26 cellular contexts compared by ENCODE assay signal in the genomic region with DNA sequence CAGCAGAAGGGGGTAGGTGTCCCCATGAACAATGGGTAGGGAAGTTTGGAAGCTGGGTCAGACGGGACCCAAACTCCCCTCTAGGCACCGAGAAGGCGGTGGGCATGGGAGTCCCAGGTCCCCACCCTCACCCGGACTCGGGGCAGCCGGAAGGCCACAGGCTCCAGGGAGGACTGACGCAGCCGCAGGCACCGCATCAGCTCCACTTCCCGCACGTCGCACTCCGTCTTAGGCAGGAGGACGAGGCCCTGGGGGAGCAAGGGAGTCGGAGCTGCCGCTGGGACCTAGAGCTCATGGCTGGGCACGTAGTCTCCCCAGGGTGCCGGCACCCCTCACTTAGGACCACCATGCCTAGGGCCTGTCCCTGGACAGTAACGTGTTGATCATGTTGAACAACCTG. TPM values are rescaled to one million over a fixed set of nuclear protein-coding genes. Genes with fewer than 3 reads are reported as not detected.
A peak's percentile ranks its signal among the peaks of the same experiment; 100 is the strongest.
DNase-seq lines count a peak whose midpoint lies in the region; ATAC-seq, FAIRE-seq and TF ChIP-seq lines count a peak whose summit lies in the region.
"Had no signal": no experiment of that assay in that cellular context is flagged by ENCODE, and none has a peak within 500 bp of the region (broad histone marks: within the 10 kb centered on the region; RNA-seq: fewer than 3 reads in every experiment).

No MANE protein-coding gene starts in this region.

- no TSS peak for BruUV-seq in IMR-90 (replicated peaks; lab: Mats Ljungman, UMichigan)
- no TSS peak for BruUV-seq in GM12878 (replicated peaks; lab: Mats Ljungman, UMichigan)

- H2AK9ac ChIP-seq in IMR-90 (replicated peaks; ENCODE audit: low read depth, low read length, poor library complexity) = no peak overlapping the region

- TF ChIP-seq POLR2A in IMR-90 (IDR thresholded peaks at IDR 0.05; ENCODE audit: low read depth, low read length) (no peak), GM12878 (IDR thresholded peaks at IDR 0.05; ENCODE audit: low read depth, low read length) (peak; percentile 49; the same call in 1 of the 2 replicates), spleen (IDR thresholded peaks at IDR 0.05) (no peak)

- H3K36me3 Mint-ChIP-seq in immature natural killer cell = peaks cover 3 to 6% (median 4%) of the 10 kb centered on the region in 3 donors

- SMC1A ChIA-PET in GM12878 (lab: Charles Lee; ENCODE audit: uncharacterized antibody, unreplicated experiment) = interaction anchor here (1.8 kb wide), 1 partner anchor 45 kb away, joined by 11 read pairs; no protein-coding TSS in a partner anchor

- DNase-seq in IMR-90 = no peak
- DNase-seq in GM12878 (ENCODE audit: low read depth, low spot score) = no peak
- DNase-seq in spleen = peak; percentile 73
- no peak for DNase-seq in immature natural killer cell
- no peak for DNase-seq in amniotic stem cell (lab: John Stamatoyannopoulos, UW)
- DNase-seq: AML-193; CD4-positive, alpha-beta memory T cell; COR-L47; DMS53; EL; GDM1; Kasumi-1; NCI-H1105; NCI-H2029; NCI-H446; NCI-H524 treated with DMSO at 0.1 percent for 48 hours; NCI-H774; SK-N-SH; SW 1271 had no signal

- intact Hi-C loops in IMR-90 (cut with micrococcal nuclease) (no loop called here), GM12878 (cut with micrococcal nuclease; ENCODE audit: unreplicated experiment) (loop anchor here (10.0 kb wide), 1 partner anchor 117 kb away; the partner anchor contains the start of genes HMOX2 and NMRAL1), spleen (cut with DNase I; ENCODE audit: low total_unique reads) (loop anchor here (5.0 kb wide), 1 partner anchor 44 kb away; no protein-coding TSS in a partner anchor)

- no peak overlapping the region for H2BK5ac ChIP-seq in IMR-90 (ENCODE audit: low read depth, low read length, poor library complexity, severe bottlenecking)

- H2AK5ac ChIP-seq in IMR-90 (ENCODE audit: low read depth, low read length) = peak overlapping the region; percentile 76; the same call in 1 of the 2 replicates

- H3K27me3 Mint-ChIP-seq in immature natural killer cell (ENCODE audit: low read depth in 3 of 3) = peaks cover 0 to 4% (median 2%) of the 10 kb centered on the region in 3 donors
- H3K27me3 Mint-ChIP-seq: CD4-positive, alpha-beta memory T cell had no signal

- ATAC-seq in IMR-90 (ENCODE audit: low read depth) (no peak), GM12878 (no peak)

- no peaks in the 10 kb centered on the region for H3K79me1 ChIP-seq in IMR-90 (ENCODE audit: low read depth in 1 of 2, low read length in 2 of 2)

- H2BK120ac ChIP-seq in IMR-90 (ENCODE audit: low read depth, low read length) = no peak overlapping the region

- H3K4me3 ChIP-seq in IMR-90 (ENCODE audit: insufficient read depth, low read depth, low read length) = no peak overlapping the region
- no peak overlapping the region for H3K4me3 ChIP-seq in GM12878
- no peak overlapping the region for H3K4me3 ChIP-seq in spleen
- H3K4me3 ChIP-seq: A549; BLaER1 treated with 17β-estradiol and CSF1 and Interleukin-3, amounts not matched to agents 10 nM and 100 nM had no signal

- POLR2A ChIA-PET in IMR-90 (lab: Charles Lee; ENCODE audit: unreplicated experiment) = no interaction called here
- POLR2A ChIA-PET in GM12878 (lab: Charles Lee) = no interaction called here

- no peak for TF ChIP-seq CTCF in IMR-90 (conservative IDR thresholded peaks at IDR 0.05; ENCODE audit: low read depth, low read length)
- no peak for TF ChIP-seq CTCF in GM12878 (IDR thresholded peaks at IDR 0.05 in 2 of 3, conservative IDR thresholded peaks at IDR 0.05 in 1 of 3; ENCODE audit: control insufficient read depth in 2 of 3, extremely low read depth in 1 of 3, insufficient read depth in 1 of 3, low read depth in 3 of 3, low read length in 3 of 3)
- no peak for TF ChIP-seq CTCF in spleen (IDR thresholded peaks at IDR 0.05 in 8 of 11, conservative IDR thresholded peaks at IDR 0.05 in 3 of 11)

- no peak overlapping the region for H2AFZ ChIP-seq in IMR-90 (replicated peaks; ENCODE audit: low read length, poor library complexity)
- no peak overlapping the region for H2AFZ ChIP-seq in GM12878 (ENCODE audit: control insufficient read depth, low read depth, low read length)

- no peak overlapping the region for H3K56ac ChIP-seq in IMR-90 (ENCODE audit: extremely low read depth, insufficient read depth, low read length)

- no peak for FAIRE-seq in GM12878 (lab: Jason Lieb, UNC)
- FAIRE-seq: A549, GM12891, GM19239, H54, RCC 7860 had no signal

- TF ChIP-seq RAD21 in IMR-90 (IDR thresholded peaks at IDR 0.05; ENCODE audit: low read length) = no peak
- no peak for TF ChIP-seq RAD21 in GM12878 (IDR thresholded peaks at IDR 0.05; ENCODE audit: insufficient read depth, low read depth, low read length)

- H3K79me2 ChIP-seq in GM12878 (ENCODE audit: control insufficient read depth, insufficient read depth, low read length) = no peaks in the 10 kb centered on the region

- no peaks in the 10 kb centered on the region for H3K9me3 Mint-ChIP-seq in immature natural killer cell

- no peaks in the 10 kb centered on the region for H3K9me3 ChIP-seq in IMR-90 (ENCODE audit: control insufficient read depth, insufficient read depth, low read length)
- H3K9me3 ChIP-seq in GM12878 (replicated peaks; ENCODE audit: control insufficient read depth, insufficient read depth, low read length) = no peaks in the 10 kb centered on the region
- no peaks in the 10 kb centered on the region for H3K9me3 ChIP-seq in spleen
- H3K9me3 ChIP-seq: A549; BLaER1 treated with 17β-estradiol and CSF1 and Interleukin-3, amounts not matched to agents 10 nM and 100 nM; SK-N-SH had no signal

- H3K4me1 Mint-ChIP-seq in immature natural killer cell = peaks cover 0 to 4% of the 10 kb centered on the region in 2 donors

- no peak overlapping the region for H3K27ac Mint-ChIP-seq in immature natural killer cell

- H3K4me3 Mint-ChIP-seq in immature natural killer cell = no peak overlapping the region
- H3K4me3 Mint-ChIP-seq: CD4-positive, alpha-beta memory T cell had no signal

- H3K4me1 ChIP-seq in IMR-90 (ENCODE audit: control insufficient read depth, insufficient read depth, low read length) (peaks cover 1% of the 10 kb centered on the region; the same call in 1 of the 2 replicates), GM12878 (ENCODE audit: control insufficient read depth, insufficient read depth, low read length) (no peaks in the 10 kb centered on the region), spleen (peaks cover 0 to 13% (median 1%) of the 10 kb centered on the region in 6 donors)

- H3K27me3 ChIP-seq in IMR-90 (ENCODE audit: control insufficient read depth, insufficient read depth, low read length) (no peaks in the 10 kb centered on the region), GM12878 (replicated peaks in 1 of 2; ENCODE audit: control insufficient read depth in 2 of 2, insufficient read depth in 2 of 2, low read length in 1 of 2) (no peaks in the 10 kb centered on the region), spleen (replicated peaks in 1 of 7) (no peaks in the 10 kb centered on the region)
- H3K27me3 ChIP-seq: BLaER1 treated with 17β-estradiol and CSF1 and Interleukin-3, amounts not matched to agents 10 nM and 100 nM had no signal

- H3K27ac ChIP-seq in IMR-90 (ENCODE audit: insufficient read depth, low read length) (no peak overlapping the region), GM12878 (ENCODE audit: control insufficient read depth, insufficient read depth) (no peak overlapping the region), spleen (no peak overlapping the region)
- H3K27ac ChIP-seq: A549; BLaER1 treated with 17β-estradiol and CSF1 and Interleukin-3, amounts not matched to agents 10 nM and 100 nM; HL-60 had no signal

- no peak overlapping the region for H2BK20ac ChIP-seq in IMR-90 (ENCODE audit: low read depth, low read length)

- TF ChIP-seq EP300 in GM12878 (IDR thresholded peaks at IDR 0.05; ENCODE audit: borderline replicate concordance in 1 of 2, control insufficient read depth in 1 of 2, low read depth in 2 of 2, low read length in 2 of 2) = no peak

- no peak overlapping the region for H2BK15ac ChIP-seq in IMR-90 (ENCODE audit: low read depth, low read length)

- dilution Hi-C loops in IMR-90 (cut with HindIII; ENCODE audit: low sequenced_read_pairs, unreplicated experiment) = no loop called here

- no peak overlapping the region for H3K14ac ChIP-seq in IMR-90 (replicated peaks; ENCODE audit: low read depth, low read length)

- no peak overlapping the region for H3K9ac ChIP-seq in IMR-90 (ENCODE audit: low read depth, low read length)
- no peak overlapping the region for H3K9ac ChIP-seq in GM12878 (ENCODE audit: control insufficient read depth, insufficient read depth, low read length)
- H3K9ac ChIP-seq: SK-N-SH had no signal

- CTCF ChIA-PET in IMR-90 (lab: Yijun Ruan, JAX) = interaction anchor here (0.8 kb wide), 1 partner anchor 44 kb away, joined by 4 read pairs; no protein-coding TSS in a partner anchor
- CTCF ChIA-PET in GM12878 (lab: Yijun Ruan, JAX) = interaction anchor here (0.8 to 1.0 kb wide), 3 partner anchors 28 to 52 kb away, joined by 3 to 7 read pairs (median 3); no protein-coding TSS in a partner anchor

- H4K5ac ChIP-seq in IMR-90 (ENCODE audit: low read depth, low read length) = no peak overlapping the region

- no peak overlapping the region for H4K8ac ChIP-seq in IMR-90 (ENCODE audit: low read depth in 2 of 2, low read length in 2 of 2)

- 0 out of 2 replicates have a peak, but pooled peaks cover 5% of the 10 kb centered on the region for H3K9me1 ChIP-seq in IMR-90 (ENCODE audit: insufficient read depth, low read length)

- H3K4ac ChIP-seq in IMR-90 (ENCODE audit: low read depth, low read length) = no peak overlapping the region

- H4K20me1 ChIP-seq in IMR-90 (ENCODE audit: insufficient read depth, low read length) = peaks cover 4% of the 10 kb centered on the region; the same call in 1 of the 2 replicates
- no peaks in the 10 kb centered on the region for H4K20me1 ChIP-seq in GM12878 (ENCODE audit: control insufficient read depth, insufficient read depth)

- RAD21 ChIA-PET in GM12878 (lab: Charles Lee; ENCODE audit: unreplicated experiment) = no interaction called here

- H3K23ac ChIP-seq in IMR-90 (ENCODE audit: low read depth, low read length) = no peak overlapping the region

- no peak overlapping the region for H3K18ac ChIP-seq in IMR-90 (ENCODE audit: low read depth, low read length)

- 96% methylated on average over 13 of the region's 19 CpGs; no CpG with 5 or more reads in 1 of the 2 experiments for WGBS in IMR-90 (ENCODE audit: extremely low coverage in 2 of 2, insufficient read length in 1 of 2), 2 experiments
- WGBS in GM12878 (ENCODE audit: insufficient coverage, insufficient replicate concordance, low lambda C conversion rate, missing lambda C conversion rate) = 98% methylated on average over 19 of the region's 19 CpGs
- WGBS in spleen, 5 donors = 94 to 100% (median 98%) methylated on average over 4 to 19 of the region's 19 CpGs

- no peak overlapping the region for H3K4me2 ChIP-seq in IMR-90 (ENCODE audit: low read depth, low read length)
- no peak overlapping the region for H3K4me2 ChIP-seq in GM12878 (ENCODE audit: control insufficient read depth, insufficient read depth)
- H3K4me2 ChIP-seq: A549; BLaER1 treated with 17β-estradiol and CSF1 and Interleukin-3, amounts not matched to agents 10 nM and 100 nM; SK-N-SH had no signal

- H4K91ac ChIP-seq in IMR-90 (ENCODE audit: insufficient read depth, low read depth, low read length) = no peak overlapping the region

- in situ Hi-C loops in IMR-90 (cut with MboI; ENCODE audit: low sequenced_read_pairs) = no loop called here
- in situ Hi-C loops in GM12878 (cut with MboI) = no loop called here

- H3K36me3 ChIP-seq in IMR-90 (ENCODE audit: control insufficient read depth, insufficient read depth, low read length) (peaks cover 4% of the 10 kb centered on the region; the same call in 1 of the 2 replicates), GM12878 (ENCODE audit: control insufficient read depth in 2 of 2, insufficient read depth in 2 of 2, low read length in 1 of 2) (peaks cover 4 to 23% of the 10 kb centered on the region in 2 experiments; a peak in 3 of 4 replicates), spleen (peaks cover 3 to 99% (median 70%) of the 10 kb centered on the region in 6 donors)

RNA-seq across cellular contexts. Expression of gene PAM16, which starts 7.1 kb away (rescaled TPM):
- 17.9 and 25.6 TPM in 2 replicates for total RNA-seq in IMR-90 (2012; rRNA removed)
- 48.4 and 69.5 TPM in 2 replicates for polyA plus RNA-seq in IMR-90 (2012; rRNA removed)
- 84.0 and 105 TPM in 2 replicates for polyA plus RNA-seq in IMR-90 (2012; cell fraction: cytosol; rRNA removed)
- polyA plus RNA-seq in IMR-90 (2012; cell fraction: nucleus; rRNA removed; ENCODE audit: low replicate concordance) = 70.0 and 101 TPM in 2 replicates
- total RNA-seq in GM12878 (2013; cell fraction: nucleolus; rRNA removed) = 21.2 and 24.9 TPM in 2 replicates
- total RNA-seq in GM12878 (2014; rRNA removed) = 50.2 and 55.4 TPM in 2 replicates
- 17.8 and 18.5 TPM in 2 replicates for total RNA-seq in GM12878 (2014; rRNA removed; fragmentation: Illumina TruSeq; extraction: Trizol)
- total RNA-seq in GM12878 (2021) = 54.9 and 61.6 TPM in 2 replicates
- polyA plus RNA-seq in GM12878 (2011; ENCODE audit: low read depth) = 39.3 TPM
- polyA plus RNA-seq in GM12878 (2011; rRNA removed) = 22.5 and 32.8 TPM in 2 replicates
- polyA plus RNA-seq in GM12878 (2011; cell fraction: cytosol; rRNA removed) = 58.1 and 79.3 TPM in 2 replicates
- 47.2 and 67.5 TPM in 2 replicates for polyA plus RNA-seq in GM12878 (2011; cell fraction: nucleus; rRNA removed)
- polyA plus RNA-seq in GM12878 (2012) = 37.2 and 40.1 TPM in 2 replicates
- polyA plus RNA-seq in GM12878 (2014; fragmentation: Illumina TruSeq; extraction: Trizol) = 8.4 and 20.7 TPM in 2 replicates
- 10 to 100 TPM; 20.8 to 48.1 TPM for polyA plus RNA-seq in GM12878 (2014; fragmentation: Nextera tagmentation; extraction: Ambion mirVana)
- polyA plus RNA-seq in GM12878 (2014; rRNA removed) = 94.3 and 100 TPM in 2 replicates
- polyA plus RNA-seq in GM12878 (2016; fragmentation: Nextera tagmentation; extraction: Ambion mirVana) = 10 to 100 TPM; 72.8 to 78.7 TPM
- polyA minus RNA-seq in GM12878 (2011; rRNA and poly(A)+ RNA removed) = 8.5 and 14.6 TPM in 2 replicates
- 7.2 and 14.3 TPM in 2 replicates for polyA minus RNA-seq in GM12878 (2011; cell fraction: cytosol; rRNA and poly(A)+ RNA removed)
- polyA minus RNA-seq in GM12878 (2011; cell fraction: nucleus; rRNA and poly(A)+ RNA removed) = 5.3 and 10.8 TPM in 2 replicates
- total RNA-seq in spleen = 10 to 100 TPM; 26.7 to 45.9 (median 30.1) TPM
- polyA plus RNA-seq in spleen = 10 to 100 TPM; 65.5 to 88.8 (median 84.8) TPM
- 10 to 100 TPM; 32.9 to 61.6 (median 36.3) TPM for polyA plus RNA-seq in immature natural killer cell

RNA-seq across cellular contexts. Expression of gene VASN, which starts 13.4 kb away (rescaled TPM):
- total RNA-seq in IMR-90 (2012; rRNA removed) = 9.3 and 10.3 TPM in 2 replicates
- 83.8 and 87.2 TPM in 2 replicates for polyA plus RNA-seq in IMR-90 (2012; rRNA removed)
- 83.6 and 183 TPM in 2 replicates for polyA plus RNA-seq in IMR-90 (2012; cell fraction: cytosol; rRNA removed)
- polyA plus RNA-seq in IMR-90 (2012; cell fraction: nucleus; rRNA removed; ENCODE audit: low replicate concordance) = 42.8 and 134 TPM in 2 replicates
- not detected in 2 replicates for total RNA-seq in GM12878 (2013; cell fraction: nucleolus; rRNA removed)
- not detected in 2 replicates for total RNA-seq in GM12878 (2014; rRNA removed)
- not detected in 2 replicates for total RNA-seq in GM12878 (2014; rRNA removed; fragmentation: Illumina TruSeq; extraction: Trizol)
- 0.10 TPM in 1 of 2 replicates, not detected in the other for total RNA-seq in GM12878 (2021)
- polyA plus RNA-seq in GM12878 (2011; ENCODE audit: low read depth) = 0.08 TPM
- polyA plus RNA-seq in GM12878 (2011; rRNA removed) = not detected in 2 replicates
- polyA plus RNA-seq in GM12878 (2011; cell fraction: cytosol; rRNA removed) = not detected in 2 replicates
- not detected in 2 replicates for polyA plus RNA-seq in GM12878 (2011; cell fraction: nucleus; rRNA removed)
- 0.24 and 0.27 TPM in 2 replicates for polyA plus RNA-seq in GM12878 (2012)
- polyA plus RNA-seq in GM12878 (2014; fragmentation: Illumina TruSeq; extraction: Trizol) = not detected in 2 replicates
- polyA plus RNA-seq in GM12878 (2014; fragmentation: Nextera tagmentation; extraction: Ambion mirVana) = under 1 TPM in 1 of 2 experiments, not detected in 1; 0.02 TPM
- polyA plus RNA-seq in GM12878 (2014; rRNA removed) = not detected in 2 replicates
- under 1 TPM; 0.18 to 0.19 TPM for polyA plus RNA-seq in GM12878 (2016; fragmentation: Nextera tagmentation; extraction: Ambion mirVana)
- not detected in 2 replicates for polyA minus RNA-seq in GM12878 (2011; rRNA and poly(A)+ RNA removed)
- polyA minus RNA-seq in GM12878 (2011; cell fraction: cytosol; rRNA and poly(A)+ RNA removed) = not detected in 2 replicates
- not detected in 2 replicates for polyA minus RNA-seq in GM12878 (2011; cell fraction: nucleus; rRNA and poly(A)+ RNA removed)
- 10 to 100 TPM in 5 of 7 donors, 1 to 10 TPM in 2; 7.4 to 24.9 (median 15.6) TPM for total RNA-seq in spleen
- 1 to 10 TPM; 2.0 to 6.3 (median 5.2) TPM for polyA plus RNA-seq in spleen
- under 1 TPM in 2 of 3 donors, not detected in 1; 0.07 to 0.20 TPM for polyA plus RNA-seq in immature natural killer cell

RNA-seq across cellular contexts. Expression of gene GLIS2, which starts 42.4 kb away (rescaled TPM):
- total RNA-seq in IMR-90 (2012; rRNA removed) (0.36 and 0.56 TPM in 2 replicates), GM12878 (2014; rRNA removed) (0.06 TPM in 1 of 2 replicates, not detected in the other), GM12878 (2014; rRNA removed; fragmentation: Illumina TruSeq; extraction: Trizol) (not detected in 2 replicates), GM12878 (2021) (0.51 and 0.61 TPM in 2 replicates), spleen (1 to 10 TPM; 1.8 to 8.4 (median 4.8) TPM)
- polyA plus RNA-seq in IMR-90 (2012; rRNA removed) (8.4 and 9.0 TPM in 2 replicates), GM12878 (2011; rRNA removed) (0.37 and 0.64 TPM in 2 replicates), GM12878 (2014; fragmentation: Illumina TruSeq; extraction: Trizol) (0.03 TPM in 1 of 2 replicates, not detected in the other), GM12878 (2014; fragmentation: Nextera tagmentation; extraction: Ambion mirVana) (not detected), GM12878 (2014; rRNA removed) (0.14 and 0.25 TPM in 2 replicates), GM12878 (2016; fragmentation: Nextera tagmentation; extraction: Ambion mirVana) (under 1 TPM in 1 of 2 experiments, not detected in 1; 0.21 TPM), spleen (1 to 10 TPM in 2 of 3 donors, under 1 TPM in 1; 0.89 to 2.5 (median 2.0) TPM), immature natural killer cell (not detected)
- 6.1 and 12.6 TPM in 2 replicates for polyA plus RNA-seq in IMR-90 (2012; cell fraction: cytosol; rRNA removed)
- 15.5 and 36.4 TPM in 2 replicates for polyA plus RNA-seq in IMR-90 (2012; cell fraction: nucleus; rRNA removed; ENCODE audit: low replicate concordance)
- 1.1 and 1.2 TPM in 2 replicates for total RNA-seq in GM12878 (2013; cell fraction: nucleolus; rRNA removed)
- 0.16 TPM for polyA plus RNA-seq in GM12878 (2011; ENCODE audit: low read depth)
- 1.1 and 1.5 TPM in 2 replicates for polyA plus RNA-seq in GM12878 (2011; cell fraction: cytosol; rRNA removed)
- 5.1 and 6.2 TPM in 2 replicates for polyA plus RNA-seq in GM12878 (2011; cell fraction: nucleus; rRNA removed)
- 0.67 and 0.83 TPM in 2 replicates for polyA plus RNA-seq in GM12878 (2012)
- 0.88 and 2.1 TPM in 2 replicates for polyA minus RNA-seq in GM12878 (2011; rRNA and poly(A)+ RNA removed)
- 2.7 and 3.5 TPM in 2 replicates for polyA minus RNA-seq in GM12878 (2011; cell fraction: cytosol; rRNA and poly(A)+ RNA removed)
- polyA minus RNA-seq in GM12878 (2011; cell fraction: nucleus; rRNA and poly(A)+ RNA removed) = 0.73 and 1.6 TPM in 2 replicates
- polyA plus RNA-seq: CD4-positive, alpha-beta memory T cell had no signal

RNA-seq across cellular contexts. Expression of gene CORO7, which starts 58.2 kb away (rescaled TPM):
- total RNA-seq in IMR-90 (2012; rRNA removed) (6.3 and 7.8 TPM in 2 replicates), GM12878 (2014; rRNA removed) (43.2 and 56.5 TPM in 2 replicates), GM12878 (2014; rRNA removed; fragmentation: Illumina TruSeq; extraction: Trizol) (18.9 and 19.0 TPM in 2 replicates), GM12878 (2021) (89.2 and 91.7 TPM in 2 replicates), spleen (100 to 1,000 TPM in 6 of 7 donors, 10 to 100 TPM in 1; 89.9 to 177 (median 149) TPM)
- polyA plus RNA-seq in IMR-90 (2012; rRNA removed) (23.6 and 26.7 TPM in 2 replicates), GM12878 (2011; rRNA removed) (11.9 and 40.0 TPM in 2 replicates), GM12878 (2014; fragmentation: Illumina TruSeq; extraction: Trizol) (6.0 and 17.2 TPM in 2 replicates), GM12878 (2014; fragmentation: Nextera tagmentation; extraction: Ambion mirVana) (under 1 TPM; 0.64 to 0.84 TPM), GM12878 (2014; rRNA removed) (65.8 and 76.0 TPM in 2 replicates), GM12878 (2016; fragmentation: Nextera tagmentation; extraction: Ambion mirVana) (10 to 100 TPM; 47.4 to 49.1 TPM), spleen (10 to 100 TPM; 29.7 to 70.6 (median 50.5) TPM), immature natural killer cell (100 to 1,000 TPM in 1 of 3 donors, 10 to 100 TPM in 2; 37.6 to 112 (median 37.8) TPM)
- 4.2 and 9.3 TPM in 2 replicates for polyA plus RNA-seq in IMR-90 (2012; cell fraction: cytosol; rRNA removed)
- 135 and 301 TPM in 2 replicates for polyA plus RNA-seq in IMR-90 (2012; cell fraction: nucleus; rRNA removed; ENCODE audit: low replicate concordance)
- total RNA-seq in GM12878 (2013; cell fraction: nucleolus; rRNA removed) = 187 and 203 TPM in 2 replicates
- polyA plus RNA-seq in GM12878 (2011; ENCODE audit: low read depth) = 17.8 TPM
- 37.9 and 44.2 TPM in 2 replicates for polyA plus RNA-seq in GM12878 (2011; cell fraction: cytosol; rRNA removed)
- polyA plus RNA-seq in GM12878 (2011; cell fraction: nucleus; rRNA removed) = 362 and 561 TPM in 2 replicates
- polyA plus RNA-seq in GM12878 (2012) = 49.8 and 53.5 TPM in 2 replicates
- 32.8 and 55.7 TPM in 2 replicates for polyA minus RNA-seq in GM12878 (2011; rRNA and poly(A)+ RNA removed)
- 61.5 and 64.5 TPM in 2 replicates for polyA minus RNA-seq in GM12878 (2011; cell fraction: cytosol; rRNA and poly(A)+ RNA removed)
- polyA minus RNA-seq in GM12878 (2011; cell fraction: nucleus; rRNA and poly(A)+ RNA removed) = 68.3 and 121 TPM in 2 replicates

Comparison
In these comparisons a context has a peak if more than half of its experiments do, and no peak if none do; other contexts are left out.
1. RNA of gene VASN, which starts 13.4 kb away (polyA plus RNA-seq): 42.8 to 183 TPM in IMR-90; 2.0 to 6.3 TPM in spleen, 0.07 to 0.20 TPM in immature natural killer cell and 0.02 to 0.27 TPM in GM12878; every median in the first group is over 4 times any median in the second.